ENCODE assay signal across 9 cellular contexts in genomic region chr18:74806700-74807416, GRCh38.
DNase-seq lines count a peak whose midpoint lies in the region; ATAC-seq and TF ChIP-seq lines count a peak whose summit lies in the region.
"Had no signal": no experiment of that assay in that cellular context is flagged by ENCODE, and none has a peak within 500 bp of the region (broad histone marks: within the 10 kb centered on the region; RNA-seq: fewer than 3 reads in every experiment).

No MANE protein-coding gene starts in this region.

- in situ Hi-C loops in brain microvascular endothelial cell (cut with HindIII; ENCODE audit: low pct_ligation_motif_present, low sequenced_read_pairs): no loop called here

- H3K4me1 ChIP-seq in skeletal muscle tissue (ENCODE audit: control insufficient read depth in 3 of 3, insufficient read depth in 3 of 3, low read length in 3 of 3): peaks cover 0 to 9% (median 0%) of the 10 kb centered on the region in 3 donors

- peak; percentile 20 for DNase-seq in DMS153 (lab: John Stamatoyannopoulos, UW)
- DNase-seq in DMS153 treated with DMSO at 0.1 percent for 48 hours (lab: John Stamatoyannopoulos, UW; ENCODE audit: unreplicated experiment): no peak
- peak; percentile 89 for DNase-seq in LHCN-M2 (ENCODE audit: low read depth)
- DNase-seq in brain microvascular endothelial cell: peak; percentile 72
- no peak for DNase-seq in activated effector memory CD4-positive, alpha-beta T cell treated with anti-CD3 and anti-CD28 coated beads, Interleukin-2, amount 50 U/mL, for 16 hours
- no peak for DNase-seq in lower leg skin (ENCODE audit: low spot score in 2 of 2)

- TF ChIP-seq POLR2A in lower leg skin (IDR thresholded peaks at IDR 0.05): no peak

- peak overlapping the region; percentile 70 for H3K27ac ChIP-seq in brain microvascular endothelial cell
- H3K27ac ChIP-seq in skeletal muscle tissue (ENCODE audit: low read depth, low read length): peak overlapping the region; percentile 5
- H3K27ac ChIP-seq: 22Rv1 had no signal

- intact Hi-C loops in lower leg skin (cut with DNase I; ENCODE audit: low total_unique reads): no loop called here

- H3K27me3 ChIP-seq in brain microvascular endothelial cell (replicated peaks): no peaks in the 10 kb centered on the region
- H3K27me3 ChIP-seq in skeletal muscle tissue (ENCODE audit: control insufficient read depth in 3 of 3, insufficient read depth in 3 of 3, low read length in 3 of 3): no peaks in the 10 kb centered on the region

- TF ChIP-seq CTCF in brain microvascular endothelial cell (IDR thresholded peaks at IDR 0.05; ENCODE audit: low read depth, low read length, missing control alignments) (no peak), lower leg skin (IDR thresholded peaks at IDR 0.05) (no peak)

- no peaks in the 10 kb centered on the region for H3K9me3 ChIP-seq in skeletal muscle tissue (ENCODE audit: control insufficient read depth in 3 of 3, low read length in 3 of 3)

- no peaks in the 10 kb centered on the region for H3K36me3 ChIP-seq in brain microvascular endothelial cell (replicated peaks)
- H3K36me3 ChIP-seq in skeletal muscle tissue (ENCODE audit: control insufficient read depth in 3 of 3, insufficient read depth in 3 of 3, low read length in 3 of 3): no peaks in the 10 kb centered on the region

- 82 to 83% methylated on average over 7 of the region's 7 CpGs for WGBS in lower leg skin, 2 donors

- peak; percentile 98 for ATAC-seq in GM21786 (IDR thresholded peaks at IDR 0.05; ENCODE audit: unreplicated experiment)

- no peak overlapping the region for H3K9ac ChIP-seq in skeletal muscle tissue (ENCODE audit: low read depth in 1 of 3, low read length in 3 of 3)

- no peak overlapping the region for H3K4me3 ChIP-seq in brain microvascular endothelial cell (ENCODE audit: low read depth, low read length)
- H3K4me3 ChIP-seq in skeletal muscle tissue (ENCODE audit: low read length in 3 of 3): no peak overlapping the region
- no peak overlapping the region for H3K4me3 ChIP-seq in lower leg skin (ENCODE audit: low read depth, poor library complexity, severe bottlenecking)

Comparison
In these comparisons a context has a peak if more than half of its experiments do, and no peak if none do; other contexts are left out.
1. DNase-seq: peak in DMS153 (single experiment), LHCN-M2 (single experiment) and brain microvascular endothelial cell (single experiment); none in DMS153 treated with DMSO at 0.1 percent for 48 hours (single experiment), activated effector memory CD4-positive, alpha-beta T cell treated with anti-CD3 and anti-CD28 coated beads, Interleukin-2, amount 50 U/mL, for 16 hours (single experiment) and lower leg skin (0 of 2).